Comparison of ENCODE assay signal across 25 cellular contexts in genomic region chr9:95963659-95964058, GRCh38.
DNase-seq lines count a peak whose midpoint lies in the region; ATAC-seq and TF ChIP-seq lines count a peak whose summit lies in the region.
"Had no signal": no experiment of that assay in that cellular context is flagged by ENCODE, and none has a peak within 500 bp of the region (broad histone marks: within the 10 kb centered on the region; RNA-seq: fewer than 3 reads in every experiment).

No MANE protein-coding gene starts in this region.

- H4K20me1 ChIP-seq in hepatocyte (ENCODE audit: insufficient read depth, poor library complexity, severe bottlenecking), result no peaks in the 10 kb centered on the region
- H4K20me1 ChIP-seq: BLaER1 had no signal

- no peaks in the 10 kb centered on the region for H3K79me2 ChIP-seq in hepatocyte

- no peak overlapping the region for H3K4me3 ChIP-seq in hepatocyte
- H3K4me3 ChIP-seq: BLaER1, GM12878 had no signal

- 100% methylated on average over 3 of the region's 3 CpGs for WGBS in hepatocyte (ENCODE audit: low lambda C conversion rate, missing lambda C conversion rate)

- H3K36me3 Mint-ChIP-seq in T-helper 17 cell (ENCODE audit: low read depth) (no peaks in the 10 kb centered on the region), natural killer cell (no peaks in the 10 kb centered on the region)

- no peaks in the 10 kb centered on the region for H3K36me3 ChIP-seq in hepatocyte (replicated peaks; ENCODE audit: insufficient read depth, low read depth)

- peaks cover 6% of the 10 kb centered on the region for H3K4me1 ChIP-seq in hepatocyte (ENCODE audit: insufficient read depth)
- H3K4me1 ChIP-seq: BE2C, BLaER1 had no signal

- no peaks in the 10 kb centered on the region for H3K27me3 ChIP-seq in hepatocyte
- H3K27me3 ChIP-seq: BE2C, BLaER1 had no signal

- H3K27me3 Mint-ChIP-seq in T-helper 17 cell (no peaks in the 10 kb centered on the region), natural killer cell (ENCODE audit: low read depth in 2 of 2) (no peaks in the 10 kb centered on the region)
- H3K27me3 Mint-ChIP-seq: CD4-positive, alpha-beta memory T cell; CD4-positive, CD25-positive, alpha-beta regulatory T cell; CD8-positive, alpha-beta memory T cell had no signal

- ATAC-seq in T-helper 17 cell (no peak), sciatic nerve (peak; percentile 74), natural killer cell (no peak), HG03139 (IDR thresholded peaks at IDR 0.05; ENCODE audit: unreplicated experiment) (no peak), GM18520 (IDR thresholded peaks at IDR 0.05; ENCODE audit: unreplicated experiment) (no peak)
- ATAC-seq: GM12878 had no signal

- no peaks in the 10 kb centered on the region for H3K9me2 ChIP-seq in hepatocyte (replicated peaks; ENCODE audit: insufficient read depth)

- peak overlapping the region; percentile 3 for H3K27ac Mint-ChIP-seq in T-helper 17 cell
- no peak overlapping the region for H3K27ac Mint-ChIP-seq in natural killer cell
- H3K27ac Mint-ChIP-seq: CD14-positive monocyte; CD4-positive, CD25-positive, alpha-beta regulatory T cell had no signal

- H3K9me3 ChIP-seq in T-helper 17 cell (ENCODE audit: control insufficient read depth, low read length, poor library complexity, severe bottlenecking), result no peaks in the 10 kb centered on the region
- H3K9me3 ChIP-seq in hepatocyte (ENCODE audit: low read depth), result no peaks in the 10 kb centered on the region
- H3K9me3 ChIP-seq: BE2C had no signal

- peak overlapping the region; percentile 25 for H3K27ac ChIP-seq in hepatocyte
- H3K27ac ChIP-seq: BLaER1 had no signal

- H2AFZ ChIP-seq in hepatocyte, result no peak overlapping the region

- no peak overlapping the region for H3K4me3 Mint-ChIP-seq in T-helper 17 cell
- H3K4me3 Mint-ChIP-seq in natural killer cell, result no peak overlapping the region
- H3K4me3 Mint-ChIP-seq: CD14-positive monocyte; CD4-positive, alpha-beta memory T cell; CD4-positive, CD25-positive, alpha-beta regulatory T cell; CD8-positive, alpha-beta memory T cell had no signal

- H3K4me2 ChIP-seq in hepatocyte, result no peak overlapping the region
- H3K4me2 ChIP-seq: BLaER1 had no signal

- H3K4me1 Mint-ChIP-seq in T-helper 17 cell, result peaks cover 5% of the 10 kb centered on the region
- peaks cover 19 to 20% of the 10 kb centered on the region in 2 donors for H3K4me1 Mint-ChIP-seq in natural killer cell
- H3K4me1 Mint-ChIP-seq: CD14-positive monocyte had no signal

- intact Hi-C loops in sciatic nerve (cut with DNase I) (no loop called here), natural killer cell (cut with micrococcal nuclease) (no loop called here)

- H3K9me3 Mint-ChIP-seq in natural killer cell, result peaks cover 0 to 2% of the 10 kb centered on the region in 2 donors
- H3K9me3 Mint-ChIP-seq: CD8-positive, alpha-beta memory T cell had no signal

- TF ChIP-seq CTCF in hepatocyte (IDR thresholded peaks at IDR 0.05; ENCODE audit: poor library complexity) (no peak), natural killer cell (IDR thresholded peaks at IDR 0.05) (no peak)

- DNase-seq in T-helper 17 cell, result no peak
- DNase-seq in hepatocyte (ENCODE audit: low spot score), result no peak
- DNase-seq in sciatic nerve (ENCODE audit: low spot score), result no peak
- DNase-seq in superior temporal gyrus (ENCODE audit: extremely low spot score), result no peak
- no peak for DNase-seq in natural killer cell
- DNase-seq: 8988T; ACHN; BE2C; C1 segment of cervical spinal cord; CD4-positive, alpha-beta memory T cell; CD4-positive, CD25-positive, alpha-beta regulatory T cell; CD8-positive, alpha-beta memory T cell; COR-L47; DMS 273 treated with DMSO at 0.1 percent for 48 hours; DMS153; DMS53; DMS79; DND-41; EL; GDM1 had no signal
